ENCODE assay signal across 24 cellular contexts in the genomic region with DNA sequence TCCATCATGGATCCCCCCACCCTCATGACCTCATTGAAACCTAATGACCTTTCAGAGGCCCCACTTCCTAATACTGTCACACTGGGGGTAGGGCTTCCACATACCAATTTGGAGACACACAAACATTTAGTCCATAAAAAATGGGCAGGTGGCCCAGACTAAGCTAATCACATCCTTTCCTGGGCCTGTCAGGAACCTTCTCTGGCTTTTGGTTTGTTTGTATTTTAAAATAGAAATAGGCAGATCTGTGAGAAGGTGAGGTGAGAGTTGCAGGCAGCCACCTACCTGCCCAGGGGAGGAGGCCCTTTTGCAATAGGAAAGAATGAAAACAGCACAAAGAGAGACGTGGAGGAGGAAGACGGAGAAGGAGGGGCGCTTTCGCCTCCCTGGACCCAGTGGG.
DNase-seq lines count a peak whose midpoint lies in the region; ATAC-seq, FAIRE-seq and TF ChIP-seq lines count a peak whose summit lies in the region.
"Had no signal": no experiment of that assay in that cellular context is flagged by ENCODE, and none has a peak within 500 bp of the region (broad histone marks: within the 10 kb centered on the region; RNA-seq: fewer than 3 reads in every experiment).

No MANE protein-coding gene starts in this region.

- H3K27ac ChIP-seq in ACC112 (ENCODE audit: low read depth, low read length) (peak overlapping the region; percentile 44; the same call in 1 of the 2 replicates), Karpas-422 (ENCODE audit: low read length) (peak overlapping the region; percentile 97), osteoblast (ENCODE audit: low read depth, low read length) (peak overlapping the region; percentile 43), small intestine (ENCODE audit: low read depth in 1 of 2, low read length in 1 of 2) (no peak overlapping the region)
- H3K27ac ChIP-seq in CD8-positive, alpha-beta memory T cell (ENCODE audit: low read depth, low read length), result no peak overlapping the region
- H3K27ac ChIP-seq: hepatocyte, HL-60, vagina had no signal

- H3K4me3 Mint-ChIP-seq in brain, result no peak overlapping the region
- H3K4me3 Mint-ChIP-seq in CD8-positive, alpha-beta memory T cell, result no peak overlapping the region
- H3K4me3 Mint-ChIP-seq: CD4-positive, CD25-positive, alpha-beta regulatory T cell; dendritic cell treated with granulocyte-macrophage colony-stimulating factor and Interleukin-4, amounts not matched to agents 40 ng/mL and 50 ng/mL, for 4 days had no signal

- no peaks in the 10 kb centered on the region for H3K36me3 Mint-ChIP-seq in brain
- H3K36me3 Mint-ChIP-seq in CD8-positive, alpha-beta memory T cell, result no peaks in the 10 kb centered on the region

- POLR2A ChIA-PET in CD8-positive, alpha-beta memory T cell (lab: Charles Lee), result no interaction called here

- CTCF ChIA-PET in CD8-positive, alpha-beta memory T cell (lab: Charles Lee), result no interaction called here

- peak overlapping the region in 3 of 5 experiments; percentile 46 to 73 (median 51) for H3K27ac Mint-ChIP-seq in brain
- no peak overlapping the region for H3K27ac Mint-ChIP-seq in CD8-positive, alpha-beta memory T cell
- H3K27ac Mint-ChIP-seq: activated B cell treated with CpG ODN at 0.5 μM for 24 hours; dendritic cell treated with granulocyte-macrophage colony-stimulating factor and Interleukin-4, amounts not matched to agents 40 ng/mL and 50 ng/mL, for 4 days had no signal

- H2AFZ ChIP-seq in ACC112 (ENCODE audit: low read length, unreplicated experiment) (no peak overlapping the region), Karpas-422 (ENCODE audit: low read length) (no peak overlapping the region), osteoblast (ENCODE audit: low read length) (no peak overlapping the region)
- H2AFZ ChIP-seq: hepatocyte had no signal

- H3K9ac ChIP-seq in Karpas-422 (ENCODE audit: low read length), result peak overlapping the region; percentile 28

- ATAC-seq in HG03460 (IDR thresholded peaks at IDR 0.05; ENCODE audit: unreplicated experiment), result no peak

- H3K4me1 Mint-ChIP-seq in brain, result peaks cover 46% of the 10 kb centered on the region
- H3K4me1 Mint-ChIP-seq in CD8-positive, alpha-beta memory T cell, result no peaks in the 10 kb centered on the region
- H3K4me1 Mint-ChIP-seq: CD4-positive, CD25-positive, alpha-beta regulatory T cell had no signal

- TF ChIP-seq CTCF in brain (conservative IDR thresholded peaks at IDR 0.05) (no peak), osteoblast (IDR thresholded peaks at IDR 0.05; ENCODE audit: extremely low read depth, low read depth, low read length) (no peak)

- no peaks in the 10 kb centered on the region for H3K79me2 ChIP-seq in ACC112 (ENCODE audit: control insufficient read depth, insufficient read depth, low read length, unreplicated experiment)
- H3K79me2 ChIP-seq in Karpas-422 (ENCODE audit: low read length), result no peaks in the 10 kb centered on the region
- no peaks in the 10 kb centered on the region for H3K79me2 ChIP-seq in osteoblast (ENCODE audit: insufficient read depth, low read length)
- H3K79me2 ChIP-seq: hepatocyte had no signal

- no peaks in the 10 kb centered on the region for H3K27me3 ChIP-seq in ACC112 (ENCODE audit: insufficient read depth, low read length)
- no peaks in the 10 kb centered on the region for H3K27me3 ChIP-seq in Karpas-422 (ENCODE audit: low read length)
- peaks cover 8% of the 10 kb centered on the region for H3K27me3 ChIP-seq in osteoblast (ENCODE audit: insufficient read depth, low read length)
- H3K27me3 ChIP-seq in CD8-positive, alpha-beta memory T cell (ENCODE audit: insufficient read depth, low read length, poor library complexity, severe bottlenecking), result no peaks in the 10 kb centered on the region
- no peaks in the 10 kb centered on the region for H3K27me3 ChIP-seq in small intestine (ENCODE audit: control insufficient read depth in 2 of 2, insufficient read depth in 2 of 2, low read length in 2 of 2)
- H3K27me3 ChIP-seq: hepatocyte, vagina had no signal

- FAIRE-seq in small intestine (lab: Jason Lieb, UNC), result no peak
- FAIRE-seq: bronchial epithelial cell, H54 had no signal

- H3K36me3 ChIP-seq in ACC112 (ENCODE audit: insufficient read depth, low read length), result no peaks in the 10 kb centered on the region
- H3K36me3 ChIP-seq in Karpas-422 (ENCODE audit: insufficient read depth, low read length), result 0 out of 2 replicates have a peak, but pooled peaks cover 7% of the 10 kb centered on the region
- no peaks in the 10 kb centered on the region for H3K36me3 ChIP-seq in osteoblast (ENCODE audit: insufficient read depth, low read length)
- no peaks in the 10 kb centered on the region for H3K36me3 ChIP-seq in CD8-positive, alpha-beta memory T cell (ENCODE audit: insufficient read depth, low read length)
- H3K36me3 ChIP-seq in small intestine (ENCODE audit: control insufficient read depth in 2 of 2, insufficient read depth in 2 of 2, low read length in 2 of 2), result no peaks in the 10 kb centered on the region
- H3K36me3 ChIP-seq: vagina had no signal

- peaks cover 18% of the 10 kb centered on the region for H3K4me1 ChIP-seq in ACC112 (ENCODE audit: control insufficient read depth, insufficient read depth, low read length, unreplicated experiment)
- H3K4me1 ChIP-seq in Karpas-422 (ENCODE audit: low read length), result peaks cover 71% of the 10 kb centered on the region
- H3K4me1 ChIP-seq in osteoblast (ENCODE audit: insufficient read depth, low read length), result peaks cover 16% of the 10 kb centered on the region
- H3K4me1 ChIP-seq in CD8-positive, alpha-beta memory T cell (ENCODE audit: insufficient read depth, low read length), result no peaks in the 10 kb centered on the region
- no peaks in the 10 kb centered on the region for H3K4me1 ChIP-seq in small intestine (ENCODE audit: control insufficient read depth in 2 of 2, insufficient read depth in 1 of 2, low read depth in 1 of 2, low read length in 1 of 2)
- H3K4me1 ChIP-seq: vagina had no signal

- H3K9me3 Mint-ChIP-seq in brain, result peaks cover 0 to 6% (median 0%) of the 10 kb centered on the region in 5 experiments
- H3K9me3 Mint-ChIP-seq in CD8-positive, alpha-beta memory T cell, result no peaks in the 10 kb centered on the region
- H3K9me3 Mint-ChIP-seq: activated B cell treated with CpG ODN at 0.5 μM for 24 hours; dendritic cell treated with granulocyte-macrophage colony-stimulating factor and Interleukin-4, amounts not matched to agents 40 ng/mL and 50 ng/mL, for 4 days had no signal

- WGBS in small intestine, 3 donors, result 81 to 94% (median 91%) methylated on average over 4 of the region's 4 CpGs

- H3K4me3 ChIP-seq in ACC112 (ENCODE audit: low read depth, low read length) (no peak overlapping the region), Karpas-422 (ENCODE audit: low read length) (no peak overlapping the region), osteoblast (ENCODE audit: insufficient read depth, low read length) (no peak overlapping the region), small intestine (ENCODE audit: low read depth in 1 of 2, low read length in 2 of 2) (no peak overlapping the region)
- H3K4me3 ChIP-seq in CD8-positive, alpha-beta memory T cell (ENCODE audit: low read length), result no peak overlapping the region
- H3K4me3 ChIP-seq: hepatocyte, vagina had no signal

- H4K20me1 ChIP-seq in Karpas-422 (ENCODE audit: insufficient read depth, low read depth, low read length), result no peaks in the 10 kb centered on the region
- H4K20me1 ChIP-seq in osteoblast (ENCODE audit: insufficient read depth, low read length), result no peaks in the 10 kb centered on the region

- peaks cover 6% of the 10 kb centered on the region for H3K27me3 Mint-ChIP-seq in brain
- peaks cover 1 to 4% of the 10 kb centered on the region in 2 donors for H3K27me3 Mint-ChIP-seq in CD8-positive, alpha-beta memory T cell
- H3K27me3 Mint-ChIP-seq: activated B cell treated with CpG ODN at 0.5 μM for 24 hours; CD4-positive, CD25-positive, alpha-beta regulatory T cell; dendritic cell treated with granulocyte-macrophage colony-stimulating factor and Interleukin-4, amounts not matched to agents 40 ng/mL and 50 ng/mL, for 4 days had no signal

- H3K9me3 ChIP-seq in Karpas-422 (ENCODE audit: low read length), result no peaks in the 10 kb centered on the region
- H3K9me3 ChIP-seq in osteoblast (ENCODE audit: low read depth, low read length), result no peaks in the 10 kb centered on the region
- H3K9me3 ChIP-seq in CD8-positive, alpha-beta memory T cell (ENCODE audit: low read length), result no peaks in the 10 kb centered on the region
- no peaks in the 10 kb centered on the region for H3K9me3 ChIP-seq in small intestine (ENCODE audit: control insufficient read depth, low read depth)
- H3K9me3 ChIP-seq: vagina had no signal

- DNase-seq in Karpas-422 (no peak), osteoblast (ENCODE audit: insufficient read length, low spot score, missing footprints) (no peak), NCI-H2029 treated with DMSO at 0.1 percent for 48 hours (lab: John Stamatoyannopoulos, UW) (no peak), small intestine (no peak)
- no peak for DNase-seq in CD8-positive, alpha-beta memory T cell
- DNase-seq: activated CD4-positive, alpha-beta T cell treated with anti-CD3 and anti-CD28 coated beads, Interleukin-2, amount 50 U/mL, for 4 hours; activated effector memory CD4-positive, alpha-beta T cell treated with Interleukin-2 at 50 U/mL for 16 hours; CD4-positive, CD25-positive, alpha-beta regulatory T cell; DMS 273 treated with DMSO at 0.1 percent for 48 hours; GDM1; NCI-H1417; NCI-H2107; NK-92 treated with Interleukin-12 subunit alpha and Interleukin-12 subunit beta, amount 100 ng/mL, for 24 hours; retina had no signal

- H3K4me2 ChIP-seq in Karpas-422 (ENCODE audit: low read depth, low read length, poor library complexity, severe bottlenecking) (peak overlapping the region; percentile 75), osteoblast (ENCODE audit: insufficient read depth, low read length) (peak overlapping the region; percentile 44)
- H3K4me2 ChIP-seq: hepatocyte had no signal

- no peaks in the 10 kb centered on the region for H3K9me2 ChIP-seq in Karpas-422 (replicated peaks; ENCODE audit: insufficient read depth, low read length)

Comparison
In these comparisons a context has a peak if more than half of its experiments do, and no peak if none do; other contexts are left out.
1. H3K27ac ChIP-seq: peak in ACC112 (single experiment), Karpas-422 (single experiment) and osteoblast (single experiment); none in CD8-positive, alpha-beta memory T cell (single experiment) and small intestine (0 of 2).
2. H3K27ac Mint-ChIP-seq: peak in brain (3 of 5); none in CD8-positive, alpha-beta memory T cell (0 of 8).